In genomic region chr10:14601872-14602725, GRCh38 we compare ENCODE assay signal across 8 cellular contexts.
DNase-seq lines count a peak whose midpoint lies in the region; ATAC-seq, FAIRE-seq and TF ChIP-seq lines count a peak whose summit lies in the region.

No MANE protein-coding gene starts in this region.

- CTCF ChIA-PET in RWPE1 (lab: Yijun Ruan, JAX): interaction anchor here (1.4 kb wide), 1 partner anchor 65 kb away, joined by 5 read pairs; no protein-coding TSS in a partner anchor
- CTCF ChIA-PET in HepG2 (lab: Yijun Ruan, JAX; ENCODE audit: low intra/inter-chr PET ratio, low total read pairs): no interaction called here

- no TSS peak for BruUV-seq in HepG2 (replicated peaks; lab: Mats Ljungman, UMichigan)

- H3K9ac ChIP-seq in HepG2 (ENCODE audit: insufficient read depth, low read depth, low read length): no peak overlapping the region

- H3K9me3 Mint-ChIP-seq in type B pancreatic cell: peaks cover 4% of the 10 kb centered on the region

- peaks cover 3% of the 10 kb centered on the region; the same call in 1 of the 2 replicates for H4K20me1 ChIP-seq in HepG2 (ENCODE audit: insufficient read depth, low read length)

- H3K4me1 ChIP-seq in HepG2 (ENCODE audit: insufficient read depth, low read length): peaks cover 64% of the 10 kb centered on the region

- peaks cover 30% of the 10 kb centered on the region for H3K36me3 Mint-ChIP-seq in type B pancreatic cell

- H3K79me2 ChIP-seq in HepG2 (ENCODE audit: insufficient read depth, low read length): peaks cover 45% of the 10 kb centered on the region

- H3K4me2 ChIP-seq in HepG2 (ENCODE audit: low read depth, low read length): peak overlapping the region; percentile 97

- peaks cover 17% of the 10 kb centered on the region for H3K27me3 Mint-ChIP-seq in type B pancreatic cell

- POLR2A ChIA-PET in RWPE1 (lab: Yijun Ruan, JAX; ENCODE audit: low non-redundant PET) (no interaction called here), HepG2 (lab: Yijun Ruan, JAX) (interaction anchor here (1.5 kb wide), 1 partner anchor 23 kb away, joined by 4 read pairs; no protein-coding TSS in a partner anchor)

- TF ChIP-seq RAD21 in HepG2 (CRISPR knock-in tag; IDR thresholded peaks at IDR 0.05): no peak

- TF ChIP-seq CTCF in RWPE1 (conservative IDR thresholded peaks at IDR 0.05; ENCODE audit: low read depth): no peak
- no peak for TF ChIP-seq CTCF in HepG2 (CRISPR knock-in tag; IDR thresholded peaks at IDR 0.05)
- no peak for TF ChIP-seq CTCF in type B pancreatic cell (conservative IDR thresholded peaks at IDR 0.05)

- 45% methylated on average over 16 of the region's 16 CpGs for WGBS in HepG2 (ENCODE audit: low lambda C conversion rate)

- no peaks in the 10 kb centered on the region for H3K9me3 ChIP-seq in HepG2 (ENCODE audit: low read length)

- in situ Hi-C loops in HepG2 (cut with HindIII; ENCODE audit: extremely low pct_ligation_motif_present, low pct_unique_long_range_greater_than_20kb): no loop called here

- ATAC-seq in GM18508 (IDR thresholded peaks at IDR 0.05; ENCODE audit: insufficient read depth, unreplicated experiment): peak; percentile 36
- ATAC-seq in HG02884 (IDR thresholded peaks at IDR 0.05; ENCODE audit: unreplicated experiment): peak; percentile 47
- peak; percentile 66 for ATAC-seq in HepG2
- no peak for ATAC-seq in GM19023 (IDR thresholded peaks at IDR 0.05; ENCODE audit: unreplicated experiment)
- no peak for ATAC-seq in HG03521 (IDR thresholded peaks at IDR 0.05; ENCODE audit: unreplicated experiment)

- FAIRE-seq in HepG2 (lab: Jason Lieb, UNC): peak; percentile 28

- TF ChIP-seq EP300 in HepG2 (IDR thresholded peaks at IDR 0.05; ENCODE audit: low read depth in 2 of 2, low read length in 2 of 2): no peak
- no peak for TF ChIP-seq EP300 in HepG2 (CRISPR knock-in tag; IDR thresholded peaks at IDR 0.05; ENCODE audit: borderline replicate concordance)

- no peak overlapping the region for H2AFZ ChIP-seq in HepG2 (ENCODE audit: low read length)

- no peak overlapping the region for H3K27ac ChIP-seq in RWPE1
- no peak overlapping the region for H3K27ac ChIP-seq in HepG2 (ENCODE audit: extremely low read length, insufficient read depth, low read length)

- H3K4me3 ChIP-seq in HepG2 (replicated peaks in 1 of 3; ENCODE audit: insufficient read depth in 1 of 3, low read depth in 2 of 3, low read length in 3 of 3): peak overlapping the region; percentile 27 to 82 (median 74); a peak in 5 of 6 replicates

- H3K4me3 Mint-ChIP-seq in type B pancreatic cell: peak overlapping the region; percentile 98

- H3K27me3 ChIP-seq in HepG2 (ENCODE audit: control insufficient read depth in 1 of 2, insufficient read depth in 2 of 2, low read length in 2 of 2): no peaks in the 10 kb centered on the region

- intact Hi-C loops in HepG2 (cut with micrococcal nuclease; ENCODE audit: unreplicated experiment): loop anchor here (5.0 to 10.0 kb wide), 2 partner anchors 65 to 353 kb away; partner anchors contain the start of genes DCLRE1C and MEIG1

- DNase-seq in RWPE1 (ENCODE audit: low spot score): peak; percentile 62
- peak; percentile 86 for DNase-seq in amniotic epithelial cell (ENCODE audit: low read depth)
- peak; percentile 72 for DNase-seq in HepG2 (ENCODE audit: low spot score)
- DNase-seq in type B pancreatic cell (ENCODE audit: extremely low spot score, unreplicated experiment): no peak

- TF ChIP-seq POLR2A in HepG2 (IDR thresholded peaks at IDR 0.05; ENCODE audit: insufficient read depth in 1 of 2, low read depth in 2 of 2, low read length in 2 of 2): no peak

- peaks cover 3 to 17% of the 10 kb centered on the region in 2 experiments; a peak in 4 of 5 replicates for H3K36me3 ChIP-seq in HepG2 (replicated peaks in 1 of 2; ENCODE audit: control insufficient read depth in 1 of 2, insufficient read depth in 2 of 2, low read length in 2 of 2)

- peaks cover 47% of the 10 kb centered on the region for H3K4me1 Mint-ChIP-seq in type B pancreatic cell (ENCODE audit: unreplicated experiment)

- peak overlapping the region; percentile 56 for H3K27ac Mint-ChIP-seq in type B pancreatic cell

TF ChIP-seq in HepG2, 621 proteins besides CTCF, POLR2A, EP300 and RAD21 (continues in another document):
- TF ChIP-seq, protein P1, sequence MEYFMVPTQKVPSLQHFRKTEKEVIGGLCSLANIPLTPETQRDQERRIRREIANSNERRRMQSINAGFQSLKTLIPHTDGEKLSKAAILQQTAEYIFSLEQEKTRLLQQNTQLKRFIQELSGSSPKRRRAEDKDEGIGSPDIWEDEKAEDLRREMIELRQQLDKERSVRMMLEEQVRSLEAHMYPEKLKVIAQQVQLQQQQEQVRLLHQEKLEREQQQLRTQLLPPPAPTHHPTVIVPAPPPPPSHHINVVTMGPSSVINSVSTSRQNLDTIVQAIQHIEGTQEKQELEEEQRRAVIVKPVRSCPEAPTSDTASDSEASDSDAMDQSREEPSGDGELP (IDR thresholded peaks at IDR 0.05; ENCODE audit: borderline replicate concordance, low read depth): no peak
- TF ChIP-seq ZNF343 (CRISPR knock-in tag; IDR thresholded peaks at IDR 0.05): no peak
- TF ChIP-seq SALL1 (CRISPR knock-in tag; IDR thresholded peaks at IDR 0.05): peak; percentile 25; the same call in 1 of the 2 replicates
- no peak for TF ChIP-seq ZFP91 (CRISPR knock-in tag; IDR thresholded peaks at IDR 0.05; ENCODE audit: borderline replicate concordance)
- no peak for TF ChIP-seq ZMYM2 (CRISPR knock-in tag; IDR thresholded peaks at IDR 0.05)
- TF ChIP-seq, protein P2, sequence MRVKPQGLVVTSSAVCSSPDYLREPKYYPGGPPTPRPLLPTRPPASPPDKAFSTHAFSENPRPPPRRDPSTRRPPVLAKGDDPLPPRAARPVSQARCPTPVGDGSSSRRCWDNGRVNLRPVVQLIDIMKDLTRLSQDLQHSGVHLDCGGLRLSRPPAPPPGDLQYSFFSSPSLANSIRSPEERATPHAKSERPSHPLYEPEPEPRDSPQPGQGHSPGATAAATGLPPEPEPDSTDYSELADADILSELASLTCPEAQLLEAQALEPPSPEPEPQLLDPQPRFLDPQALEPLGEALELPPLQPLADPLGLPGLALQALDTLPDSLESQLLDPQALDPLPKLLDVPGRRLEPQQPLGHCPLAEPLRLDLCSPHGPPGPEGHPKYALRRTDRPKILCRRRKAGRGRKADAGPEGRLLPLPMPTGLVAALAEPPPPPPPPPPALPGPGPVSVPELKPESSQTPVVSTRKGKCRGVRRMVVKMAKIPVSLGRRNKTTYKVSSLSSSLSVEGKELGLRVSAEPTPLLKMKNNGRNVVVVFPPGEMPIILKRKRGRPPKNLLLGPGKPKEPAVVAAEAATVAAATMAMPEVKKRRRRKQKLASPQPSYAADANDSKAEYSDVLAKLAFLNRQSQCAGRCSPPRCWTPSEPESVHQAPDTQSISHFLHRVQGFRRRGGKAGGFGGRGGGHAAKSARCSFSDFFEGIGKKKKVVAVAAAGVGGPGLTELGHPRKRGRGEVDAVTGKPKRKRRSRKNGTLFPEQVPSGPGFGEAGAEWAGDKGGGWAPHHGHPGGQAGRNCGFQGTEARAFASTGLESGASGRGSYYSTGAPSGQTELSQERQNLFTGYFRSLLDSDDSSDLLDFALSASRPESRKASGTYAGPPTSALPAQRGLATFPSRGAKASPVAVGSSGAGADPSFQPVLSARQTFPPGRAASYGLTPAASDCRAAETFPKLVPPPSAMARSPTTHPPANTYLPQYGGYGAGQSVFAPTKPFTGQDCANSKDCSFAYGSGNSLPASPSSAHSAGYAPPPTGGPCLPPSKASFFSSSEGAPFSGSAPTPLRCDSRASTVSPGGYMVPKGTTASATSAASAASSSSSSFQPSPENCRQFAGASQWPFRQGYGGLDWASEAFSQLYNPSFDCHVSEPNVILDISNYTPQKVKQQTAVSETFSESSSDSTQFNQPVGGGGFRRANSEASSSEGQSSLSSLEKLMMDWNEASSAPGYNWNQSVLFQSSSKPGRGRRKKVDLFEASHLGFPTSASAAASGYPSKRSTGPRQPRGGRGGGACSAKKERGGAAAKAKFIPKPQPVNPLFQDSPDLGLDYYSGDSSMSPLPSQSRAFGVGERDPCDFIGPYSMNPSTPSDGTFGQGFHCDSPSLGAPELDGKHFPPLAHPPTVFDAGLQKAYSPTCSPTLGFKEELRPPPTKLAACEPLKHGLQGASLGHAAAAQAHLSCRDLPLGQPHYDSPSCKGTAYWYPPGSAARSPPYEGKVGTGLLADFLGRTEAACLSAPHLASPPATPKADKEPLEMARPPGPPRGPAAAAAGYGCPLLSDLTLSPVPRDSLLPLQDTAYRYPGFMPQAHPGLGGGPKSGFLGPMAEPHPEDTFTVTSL (CRISPR knock-in tag; IDR thresholded peaks at IDR 0.05; ENCODE audit: borderline replicate concordance): no peak
- no peak for TF ChIP-seq ZNF101 (CRISPR knock-in tag; IDR thresholded peaks at IDR 0.05; ENCODE audit: borderline replicate concordance, low read depth)
- TF ChIP-seq ZBTB33 (CRISPR knock-in tag; IDR thresholded peaks at IDR 0.05): peak; percentile 31; the same call in 1 of the 2 replicates
- 0 out of 2 replicates have a peak, but pooled peaks have one; percentile 21 for TF ChIP-seq THAP11 (CRISPR knock-in tag; IDR thresholded peaks at IDR 0.05)

Comparison
In these comparisons a context has a peak if more than half of its experiments do, and no peak if none do; other contexts are left out.
1. ATAC-seq: peak in GM18508 (single experiment), HG02884 (single experiment) and HepG2 (single experiment); none in GM19023 (single experiment) and HG03521 (single experiment).